1 cellular context compared by ENCODE assay signal in the genomic region with DNA sequence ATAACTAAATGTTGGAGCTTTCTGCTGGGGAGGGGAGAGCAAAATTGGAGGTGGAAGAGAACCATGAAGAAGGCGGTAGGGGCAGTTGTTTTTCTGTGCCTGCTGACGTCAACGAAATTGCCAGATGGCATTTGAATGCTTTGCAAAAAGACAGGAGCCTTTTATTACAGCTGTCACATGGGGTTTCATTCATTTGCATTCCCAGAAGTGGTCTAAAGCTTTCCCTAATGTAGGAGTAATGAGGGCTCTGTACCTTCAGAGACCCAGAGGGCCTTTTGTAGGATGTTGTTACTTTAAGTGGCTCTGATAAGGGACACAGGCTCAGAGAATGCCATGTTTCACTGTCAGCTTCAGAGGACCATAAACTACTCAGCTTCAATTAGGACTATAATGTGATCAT.
TF ChIP-seq lines count a peak whose summit lies in the region.

No MANE protein-coding gene starts in this region.

TF ChIP-seq in SK-N-SH, 30 proteins besides CTCF, POLR2A, EP300 and RAD21 (continued from another document):
- TF ChIP-seq, protein P1, sequence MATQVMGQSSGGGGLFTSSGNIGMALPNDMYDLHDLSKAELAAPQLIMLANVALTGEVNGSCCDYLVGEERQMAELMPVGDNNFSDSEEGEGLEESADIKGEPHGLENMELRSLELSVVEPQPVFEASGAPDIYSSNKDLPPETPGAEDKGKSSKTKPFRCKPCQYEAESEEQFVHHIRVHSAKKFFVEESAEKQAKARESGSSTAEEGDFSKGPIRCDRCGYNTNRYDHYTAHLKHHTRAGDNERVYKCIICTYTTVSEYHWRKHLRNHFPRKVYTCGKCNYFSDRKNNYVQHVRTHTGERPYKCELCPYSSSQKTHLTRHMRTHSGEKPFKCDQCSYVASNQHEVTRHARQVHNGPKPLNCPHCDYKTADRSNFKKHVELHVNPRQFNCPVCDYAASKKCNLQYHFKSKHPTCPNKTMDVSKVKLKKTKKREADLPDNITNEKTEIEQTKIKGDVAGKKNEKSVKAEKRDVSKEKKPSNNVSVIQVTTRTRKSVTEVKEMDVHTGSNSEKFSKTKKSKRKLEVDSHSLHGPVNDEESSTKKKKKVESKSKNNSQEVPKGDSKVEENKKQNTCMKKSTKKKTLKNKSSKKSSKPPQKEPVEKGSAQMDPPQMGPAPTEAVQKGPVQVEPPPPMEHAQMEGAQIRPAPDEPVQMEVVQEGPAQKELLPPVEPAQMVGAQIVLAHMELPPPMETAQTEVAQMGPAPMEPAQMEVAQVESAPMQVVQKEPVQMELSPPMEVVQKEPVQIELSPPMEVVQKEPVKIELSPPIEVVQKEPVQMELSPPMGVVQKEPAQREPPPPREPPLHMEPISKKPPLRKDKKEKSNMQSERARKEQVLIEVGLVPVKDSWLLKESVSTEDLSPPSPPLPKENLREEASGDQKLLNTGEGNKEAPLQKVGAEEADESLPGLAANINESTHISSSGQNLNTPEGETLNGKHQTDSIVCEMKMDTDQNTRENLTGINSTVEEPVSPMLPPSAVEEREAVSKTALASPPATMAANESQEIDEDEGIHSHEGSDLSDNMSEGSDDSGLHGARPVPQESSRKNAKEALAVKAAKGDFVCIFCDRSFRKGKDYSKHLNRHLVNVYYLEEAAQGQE (IDR thresholded peaks at IDR 0.05; ENCODE audit: low read depth, low read length), result no peak
- TF ChIP-seq FOXM1 (IDR thresholded peaks at IDR 0.05; ENCODE audit: low read depth) (no peak), ELF1 (IDR thresholded peaks at IDR 0.05) (no peak), MXI1 (IDR thresholded peaks at IDR 0.05; ENCODE audit: low read depth, low read length) (peak; percentile 82; the same call in 1 of the 2 replicates), RXRA (IDR thresholded peaks at IDR 0.05; ENCODE audit: borderline replicate concordance, low read depth) (no peak), RCOR1 (IDR thresholded peaks at IDR 0.05; ENCODE audit: low read length) (peak; percentile 95), NFIC (IDR thresholded peaks at IDR 0.05; ENCODE audit: borderline replicate concordance) (no peak), GATA2 (CRISPR knock-in tag; IDR thresholded peaks at IDR 0.05) (peak; percentile 93), NRF1 (IDR thresholded peaks at IDR 0.05; ENCODE audit: low read depth, low read length) (no peak), USF1 (IDR thresholded peaks at IDR 0.05; ENCODE audit: borderline replicate concordance, low read depth) (no peak), TAF1 (IDR thresholded peaks at IDR 0.05; ENCODE audit: borderline replicate concordance, low read depth, low read length) (no peak), TEAD4 (IDR thresholded peaks at IDR 0.05; ENCODE audit: borderline replicate concordance, insufficient read depth) (peak; percentile 15; the same call in 1 of the 2 replicates), CHD2 (IDR thresholded peaks at IDR 0.05; ENCODE audit: low read length, partially characterized antibody) (peak; percentile 79)
- TF ChIP-seq, protein P2, sequence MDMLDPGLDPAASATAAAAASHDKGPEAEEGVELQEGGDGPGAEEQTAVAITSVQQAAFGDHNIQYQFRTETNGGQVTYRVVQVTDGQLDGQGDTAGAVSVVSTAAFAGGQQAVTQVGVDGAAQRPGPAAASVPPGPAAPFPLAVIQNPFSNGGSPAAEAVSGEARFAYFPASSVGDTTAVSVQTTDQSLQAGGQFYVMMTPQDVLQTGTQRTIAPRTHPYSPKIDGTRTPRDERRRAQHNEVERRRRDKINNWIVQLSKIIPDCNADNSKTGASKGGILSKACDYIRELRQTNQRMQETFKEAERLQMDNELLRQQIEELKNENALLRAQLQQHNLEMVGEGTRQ (IDR thresholded peaks at IDR 0.05; ENCODE audit: borderline replicate concordance, low read depth, low read length), result no peak
